Comparison of ENCODE assay signal across 9 cellular contexts in genomic region chr21:15552914-15553491, GRCh38.
DNase-seq lines count a peak whose midpoint lies in the region; ATAC-seq and TF ChIP-seq lines count a peak whose summit lies in the region.
"Had no signal": no experiment of that assay in that cellular context is flagged by ENCODE, and none has a peak within 500 bp of the region (broad histone marks: within the 10 kb centered on the region; RNA-seq: fewer than 3 reads in every experiment).

No MANE protein-coding gene starts in this region.

- H3K79me2 ChIP-seq in hepatocyte = no peaks in the 10 kb centered on the region

- 69% methylated on average over 3 of the region's 3 CpGs for WGBS in hepatocyte (ENCODE audit: low lambda C conversion rate, missing lambda C conversion rate)

- H3K4me3 Mint-ChIP-seq in T-cell = no peak overlapping the region

- H3K9me2 ChIP-seq in hepatocyte (replicated peaks; ENCODE audit: insufficient read depth) = no peaks in the 10 kb centered on the region

- no peaks in the 10 kb centered on the region for H3K36me3 Mint-ChIP-seq in T-cell

- H3K9me3 Mint-ChIP-seq in T-cell = no peaks in the 10 kb centered on the region

- H3K4me2 ChIP-seq in hepatocyte = no peak overlapping the region

- POLR2A ChIA-PET in T-cell (lab: Charles Lee) (no interaction called here), HEK293T (lab: Yijun Ruan, JAX) (no interaction called here)

- H3K36me3 ChIP-seq in hepatocyte (replicated peaks; ENCODE audit: insufficient read depth, low read depth) = no peaks in the 10 kb centered on the region

- no peaks in the 10 kb centered on the region for H3K27me3 Mint-ChIP-seq in T-cell

- H3K27ac Mint-ChIP-seq in T-cell = no peak overlapping the region

- no peaks in the 10 kb centered on the region for H3K9me3 ChIP-seq in hepatocyte (ENCODE audit: low read depth)

- H3K27me3 ChIP-seq in hepatocyte = no peaks in the 10 kb centered on the region

- H4K20me1 ChIP-seq in hepatocyte (ENCODE audit: insufficient read depth, poor library complexity, severe bottlenecking) = no peaks in the 10 kb centered on the region

- no peak overlapping the region for H3K27ac ChIP-seq in 22Rv1
- no peak overlapping the region for H3K27ac ChIP-seq in hepatocyte

- ATAC-seq in T-cell (replicated peaks in 1 of 4) (peak; percentile 40 to 67 (median 44)), HG03280 (IDR thresholded peaks at IDR 0.05; ENCODE audit: unreplicated experiment) (no peak)

- H2AFZ ChIP-seq in hepatocyte = no peak overlapping the region

- CTCF ChIA-PET in T-cell (lab: Charles Lee) (interaction anchor here (0.5 to 2.1 kb wide), 32 partner anchors 9 to 1308 kb away, joined by 3 to 10 read pairs (median 3); partner anchors contain the start of gene NRIP1 (in 1 of the 2)), HEK293T (lab: Yijun Ruan, JAX) (no interaction called here)

- TF ChIP-seq CTCF in 22Rv1 (IDR thresholded peaks at IDR 0.05) = peak; percentile 50
- peak; percentile 10; the same call in 1 of the 3 replicates for TF ChIP-seq CTCF in GM12872 (IDR thresholded peaks at IDR 0.05; ENCODE audit: insufficient read depth, low read depth, low read length)
- TF ChIP-seq CTCF in hepatocyte (IDR thresholded peaks at IDR 0.05; ENCODE audit: poor library complexity) = peak; percentile 64

- DNase-seq in T-cell (no peak), hepatocyte (ENCODE audit: low spot score) (peak; percentile 10), A172 (ENCODE audit: low spot score) (no peak), HEK293T (ENCODE audit: extremely low spot score) (no peak), NCI-H128 (lab: John Stamatoyannopoulos, UW; ENCODE audit: unreplicated experiment) (no peak)
- DNase-seq: midbrain had no signal

- no peak overlapping the region for H3K4me3 ChIP-seq in hepatocyte

- H3K4me1 Mint-ChIP-seq in T-cell = peaks cover 14 to 19% (median 15%) of the 10 kb centered on the region in 3 donors

- no peaks in the 10 kb centered on the region for H3K4me1 ChIP-seq in hepatocyte (ENCODE audit: insufficient read depth)

TF ChIP-seq in HEK293T, 16 proteins besides CTCF, POLR2A, EP300 and RAD21:
- TF ChIP-seq LEF1 (IDR thresholded peaks at IDR 0.05; ENCODE audit: borderline replicate concordance) = no peak
- TF ChIP-seq L3MBTL2 (conservative IDR thresholded peaks at IDR 0.05) = no peak
- TF ChIP-seq FOXM1 (IDR thresholded peaks at IDR 0.05; ENCODE audit: borderline replicate concordance) = no peak
- TF ChIP-seq ZNF384 (IDR thresholded peaks at IDR 0.05) = no peak
- TF ChIP-seq ELF4 (IDR thresholded peaks at IDR 0.05) = no peak
- TF ChIP-seq FOXK2 (IDR thresholded peaks at IDR 0.05) = no peak
- no peak for TF ChIP-seq TARDBP (IDR thresholded peaks at IDR 0.05)
- no peak for TF ChIP-seq PKNOX1 (IDR thresholded peaks at IDR 0.05)
- TF ChIP-seq SUZ12 (IDR thresholded peaks at IDR 0.05) = no peak
- TF ChIP-seq FOXA1 (IDR thresholded peaks at IDR 0.05) = no peak
- no peak for TF ChIP-seq BHLHE40 (IDR thresholded peaks at IDR 0.05; ENCODE audit: borderline replicate concordance)
- TF ChIP-seq SP1 (IDR thresholded peaks at IDR 0.05) = no peak

Comparison
In these comparisons a context has a peak if more than half of its experiments do, and no peak if none do; other contexts are left out.
1. CTCF ChIP-seq: peak in every context shown above with its lines; median percentile 64 in hepatocyte; 50 in 22Rv1; 10 in GM12872.